ENCODE assay signal across 14 cellular contexts in the genomic region with DNA sequence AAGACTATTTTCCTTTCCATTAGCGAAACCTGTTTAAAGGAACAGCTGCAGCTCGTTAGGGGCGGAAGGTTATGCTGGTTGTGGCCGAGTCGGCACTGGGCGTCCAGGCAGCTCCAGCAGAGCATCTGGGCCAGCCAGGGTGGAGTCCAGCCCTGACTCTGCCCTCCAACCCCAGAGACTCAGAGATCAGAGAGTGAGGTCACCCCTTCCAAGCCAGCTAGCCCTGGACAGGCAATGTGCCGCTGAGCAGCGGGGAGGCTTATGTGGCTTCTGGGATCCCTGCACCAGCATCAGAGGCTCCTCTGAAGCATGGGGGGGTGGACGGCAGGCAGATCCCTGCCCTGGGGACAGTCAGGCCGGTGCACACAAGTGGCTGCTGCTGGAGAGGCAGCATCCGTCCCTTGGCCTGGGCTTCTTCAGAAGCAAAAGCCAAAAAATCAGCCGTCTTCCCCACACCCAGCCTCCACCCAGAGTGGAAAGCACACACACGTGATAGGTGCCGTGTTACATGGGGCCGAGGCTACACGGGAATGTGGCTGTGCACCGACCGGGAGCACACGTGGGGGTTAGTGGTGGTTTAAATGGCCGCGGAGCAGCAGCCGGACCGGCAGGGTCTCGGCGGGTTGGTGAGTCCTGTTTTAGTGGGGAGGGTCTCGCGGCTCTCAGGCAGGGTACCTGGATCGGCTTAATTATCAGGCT. TPM values are rescaled to one million over a fixed set of nuclear protein-coding genes. Genes with fewer than 3 reads are reported as not detected.
DNase-seq lines count a peak whose midpoint lies in the region; ATAC-seq and TF ChIP-seq lines count a peak whose summit lies in the region.
"Had no signal": no experiment of that assay in that cellular context is flagged by ENCODE, and none has a peak within 500 bp of the region (broad histone marks: within the 10 kb centered on the region; RNA-seq: fewer than 3 reads in every experiment).

No MANE protein-coding gene starts in this region.

- H3K9me3 Mint-ChIP-seq in natural killer cell (no peaks in the 10 kb centered on the region), nephron progenitor cell (no peaks in the 10 kb centered on the region)
- H3K9me3 Mint-ChIP-seq in natural killer cell treated with Interleukin-12 subunit alpha and Interleukin-12 subunit beta and Interleukin-15 and Interleukin-18, amount 100 ng/mL, for 72 hours, result no peaks in the 10 kb centered on the region
- H3K9me3 Mint-ChIP-seq in activated CD4-positive, alpha-beta T cell treated with anti-CD3 and anti-CD28 coated beads for 36 hours (ENCODE audit: low read depth), result no peaks in the 10 kb centered on the region
- H3K9me3 Mint-ChIP-seq: activated naive CD8-positive, alpha-beta T cell treated with anti-CD3 and anti-CD28 coated beads, Interleukin-2, amount 50 U/mL, for 24 hours; naive thymus-derived CD8-positive, alpha-beta T cell; T-helper 1 cell treated with Interleukin-12 subunit alpha and Interleukin-12 subunit beta and Interleukin-4 antibody, amounts not matched to agents 30 μg/mL and 1 μg/mL, for 36 hours had no signal

- TF ChIP-seq CTCF in natural killer cell (IDR thresholded peaks at IDR 0.05) (no peak), esophagus squamous epithelium (IDR thresholded peaks at IDR 0.05) (no peak), nephron progenitor cell (IDR thresholded peaks at IDR 0.05) (no peak)

- H3K4me1 ChIP-seq in esophagus squamous epithelium, result peaks cover 0 to 53% (median 14%) of the 10 kb centered on the region in 3 donors

- H3K27ac Mint-ChIP-seq in natural killer cell (peak overlapping the region; percentile 19 to 22), nephron progenitor cell (peak overlapping the region; percentile 44)
- H3K27ac Mint-ChIP-seq in natural killer cell treated with Interleukin-12 subunit alpha and Interleukin-12 subunit beta and Interleukin-15 and Interleukin-18, amount 100 ng/mL, for 72 hours, result no peak overlapping the region
- no peak overlapping the region for H3K27ac Mint-ChIP-seq in activated CD4-positive, alpha-beta T cell treated with anti-CD3 and anti-CD28 coated beads for 36 hours
- H3K27ac Mint-ChIP-seq: activated naive CD8-positive, alpha-beta T cell treated with anti-CD3 and anti-CD28 coated beads, Interleukin-2, amount 50 U/mL, for 24 hours; T-helper 1 cell treated with Interleukin-12 subunit alpha and Interleukin-12 subunit beta and Interleukin-4 antibody, amounts not matched to agents 30 μg/mL and 1 μg/mL, for 36 hours had no signal

- CTCF ChIA-PET in activated CD4-positive, alpha-beta T cell treated with anti-CD3 and anti-CD28 coated beads for 36 hours (lab: Charles Lee), result interaction anchor here (0.5 to 2.0 kb wide), 11 partner anchors 11 to 605 kb away, joined by 3 to 7 read pairs (median 4); no protein-coding TSS in a partner anchor

- H3K9me3 ChIP-seq in esophagus squamous epithelium, result no peaks in the 10 kb centered on the region
- H3K9me3 ChIP-seq: Peyer's patch, upper lobe of left lung had no signal

- no peaks in the 10 kb centered on the region for H3K27me3 ChIP-seq in esophagus squamous epithelium
- H3K27me3 ChIP-seq: Peyer's patch, upper lobe of left lung had no signal

- peaks cover 0 to 5% of the 10 kb centered on the region in 2 donors for H3K4me1 Mint-ChIP-seq in natural killer cell
- peaks cover 0 to 9% of the 10 kb centered on the region in 2 donors for H3K4me1 Mint-ChIP-seq in natural killer cell treated with Interleukin-12 subunit alpha and Interleukin-12 subunit beta and Interleukin-15 and Interleukin-18, amount 100 ng/mL, for 72 hours (ENCODE audit: low read depth in 2 of 2)
- H3K4me1 Mint-ChIP-seq in nephron progenitor cell, result peaks cover 33% of the 10 kb centered on the region
- peaks cover 15% of the 10 kb centered on the region for H3K4me1 Mint-ChIP-seq in activated CD4-positive, alpha-beta T cell treated with anti-CD3 and anti-CD28 coated beads for 36 hours

- no peaks in the 10 kb centered on the region for H3K36me3 Mint-ChIP-seq in natural killer cell
- H3K36me3 Mint-ChIP-seq in natural killer cell treated with Interleukin-12 subunit alpha and Interleukin-12 subunit beta and Interleukin-15 and Interleukin-18, amount 100 ng/mL, for 72 hours, result no peaks in the 10 kb centered on the region
- H3K36me3 Mint-ChIP-seq in nephron progenitor cell (ENCODE audit: low read depth), result peaks cover 23% of the 10 kb centered on the region
- peaks cover 39% of the 10 kb centered on the region for H3K36me3 Mint-ChIP-seq in activated CD4-positive, alpha-beta T cell treated with anti-CD3 and anti-CD28 coated beads for 36 hours (ENCODE audit: low read depth)

- peak overlapping the region in 3 of 4 donors; percentile 32 to 45 (median 45) for H3K27ac ChIP-seq in esophagus squamous epithelium
- H3K27ac ChIP-seq: upper lobe of left lung had no signal

- ATAC-seq in natural killer cell, result no peak
- ATAC-seq in natural killer cell treated with Interleukin-12 subunit alpha and Interleukin-12 subunit beta and Interleukin-15 and Interleukin-18, amount 100 ng/mL, for 72 hours, result no peak
- ATAC-seq in HG03108 (IDR thresholded peaks at IDR 0.05; ENCODE audit: unreplicated experiment), result no peak
- ATAC-seq in activated CD4-positive, alpha-beta T cell treated with anti-CD3 and anti-CD28 coated beads for 36 hours, result no peak

- WGBS in esophagus squamous epithelium, 2 donors, result 88 to 92% methylated on average over 9 to 15 of the region's 28 CpGs

- intact Hi-C loops in natural killer cell (cut with micrococcal nuclease) (loop anchor here (5.0 kb wide), 1 partner anchor 310 kb away; no protein-coding TSS in a partner anchor), esophagus squamous epithelium (cut with DNase I) (loop anchor here (5.0 kb wide), 1 partner anchor 315 kb away; no protein-coding TSS in a partner anchor)
- intact Hi-C loops in activated CD4-positive, alpha-beta T cell treated with anti-CD3 and anti-CD28 coated beads for 36 hours (cut with DNase I, micrococcal nuclease), result loop anchor here in 1 of 2 experiments (5.0 kb wide), 1 partner anchor 310 kb away; no protein-coding TSS in a partner anchor

- no peak for TF ChIP-seq POLR2A in esophagus squamous epithelium (IDR thresholded peaks at IDR 0.05)

- H3K4me3 Mint-ChIP-seq in natural killer cell, result no peak overlapping the region
- no peak overlapping the region for H3K4me3 Mint-ChIP-seq in natural killer cell treated with Interleukin-12 subunit alpha and Interleukin-12 subunit beta and Interleukin-15 and Interleukin-18, amount 100 ng/mL, for 72 hours
- no peak overlapping the region for H3K4me3 Mint-ChIP-seq in nephron progenitor cell
- H3K4me3 Mint-ChIP-seq in activated CD4-positive, alpha-beta T cell treated with anti-CD3 and anti-CD28 coated beads for 36 hours, result no peak overlapping the region
- H3K4me3 Mint-ChIP-seq: activated naive CD8-positive, alpha-beta T cell treated with anti-CD3 and anti-CD28 coated beads, Interleukin-2, amount 50 U/mL, for 24 hours; T-helper 1 cell treated with Interleukin-12 subunit alpha and Interleukin-12 subunit beta and Interleukin-4 antibody, amounts not matched to agents 30 μg/mL and 1 μg/mL, for 36 hours had no signal

- peaks cover 15 to 81% (median 27%) of the 10 kb centered on the region in 3 donors for H3K36me3 ChIP-seq in esophagus squamous epithelium

- POLR2A ChIA-PET in activated CD4-positive, alpha-beta T cell treated with anti-CD3 and anti-CD28 coated beads for 36 hours (lab: Charles Lee), result interaction anchor here (0.6 kb wide), 1 partner anchor 12 kb away, joined by 3 read pairs; no protein-coding TSS in a partner anchor

- H3K27me3 Mint-ChIP-seq in natural killer cell (ENCODE audit: low read depth in 2 of 2) (no peaks in the 10 kb centered on the region), nephron progenitor cell (ENCODE audit: low read depth, poor library complexity) (no peaks in the 10 kb centered on the region)
- no peaks in the 10 kb centered on the region for H3K27me3 Mint-ChIP-seq in natural killer cell treated with Interleukin-12 subunit alpha and Interleukin-12 subunit beta and Interleukin-15 and Interleukin-18, amount 100 ng/mL, for 72 hours
- H3K27me3 Mint-ChIP-seq in activated CD4-positive, alpha-beta T cell treated with anti-CD3 and anti-CD28 coated beads for 36 hours, result no peaks in the 10 kb centered on the region
- H3K27me3 Mint-ChIP-seq: activated naive CD8-positive, alpha-beta T cell treated with anti-CD3 and anti-CD28 coated beads, Interleukin-2, amount 50 U/mL, for 24 hours; naive thymus-derived CD8-positive, alpha-beta T cell had no signal

- DNase-seq in natural killer cell, result no peak
- no peak for DNase-seq in natural killer cell treated with Interleukin-12 subunit alpha and Interleukin-12 subunit beta and Interleukin-15 and Interleukin-18, amount 100 ng/mL, for 72 hours (ENCODE audit: low spot score)
- DNase-seq in esophagus squamous epithelium (lab: John Stamatoyannopoulos, UW), result no peak
- no peak for DNase-seq in nephron progenitor cell
- no peak for DNase-seq in T-helper 1 cell
- DNase-seq in activated CD4-positive, alpha-beta T cell treated with anti-CD3 and anti-CD28 coated beads for 36 hours, result no peak
- DNase-seq in epidermal melanocyte (ENCODE audit: insufficient read length, low spot score), result no peak
- DNase-seq: NCI-H2029 treated with DMSO at 0.1 percent for 48 hours had no signal

- no peak overlapping the region for H3K4me3 ChIP-seq in esophagus squamous epithelium
- H3K4me3 ChIP-seq: Peyer's patch, upper lobe of left lung had no signal

RNA-seq across cellular contexts. Expression of a gene that starts 30.1 kb away (rescaled TPM):
- total RNA-seq in natural killer cell (1 to 10 TPM; 5.8 to 8.5 (median 7.6) TPM), esophagus squamous epithelium (10 to 100 TPM in 2 of 4 donors, 1 to 10 TPM in 2; 6.8 to 14.3 (median 10.3) TPM)
- 10 to 100 TPM; 10.0 to 14.9 TPM for total RNA-seq in natural killer cell treated with Interleukin-12 subunit alpha and Interleukin-12 subunit beta and Interleukin-15 and Interleukin-18, amount 100 ng/mL, for 72 hours
- 1 to 10 TPM; 5.9 to 6.5 TPM for total RNA-seq in activated CD4-positive, alpha-beta T cell treated with anti-CD3 and anti-CD28 coated beads for 36 hours

RNA-seq across cellular contexts. Expression of a gene that starts 30.3 kb away (rescaled TPM):
- 10 to 100 TPM; 25.5 to 31.9 (median 28.9) TPM for total RNA-seq in natural killer cell
- 10 to 100 TPM; 29.6 to 37.7 TPM for total RNA-seq in natural killer cell treated with Interleukin-12 subunit alpha and Interleukin-12 subunit beta and Interleukin-15 and Interleukin-18, amount 100 ng/mL, for 72 hours
- total RNA-seq in esophagus squamous epithelium, result 10 to 100 TPM; 57.7 to 93.4 (median 70.3) TPM
- 10 to 100 TPM; 41.3 to 43.0 TPM for total RNA-seq in activated CD4-positive, alpha-beta T cell treated with anti-CD3 and anti-CD28 coated beads for 36 hours

RNA-seq across cellular contexts. Expression of a gene that starts 53.7 kb away (rescaled TPM):
- total RNA-seq in natural killer cell, result 1 to 10 TPM; 1.1 to 2.0 (median 1.5) TPM
- 1 to 10 TPM in 1 of 2 donors, under 1 TPM in 1; 0.43 to 2.0 TPM for total RNA-seq in natural killer cell treated with Interleukin-12 subunit alpha and Interleukin-12 subunit beta and Interleukin-15 and Interleukin-18, amount 100 ng/mL, for 72 hours
- 1 to 10 TPM in 3 of 4 donors, under 1 TPM in 1; 0.50 to 2.4 (median 2.0) TPM for total RNA-seq in esophagus squamous epithelium
- under 1 TPM; 0.39 to 0.60 TPM for total RNA-seq in activated CD4-positive, alpha-beta T cell treated with anti-CD3 and anti-CD28 coated beads for 36 hours

Comparison
In these comparisons a context has a peak if more than half of its experiments do, and no peak if none do; other contexts are left out.
1. H3K27ac Mint-ChIP-seq: peak in natural killer cell (2 of 2) and nephron progenitor cell (single experiment); none in natural killer cell treated with Interleukin-12 subunit alpha and Interleukin-12 subunit beta and Interleukin-15 and Interleukin-18, amount 100 ng/mL, for 72 hours (0 of 2) and activated CD4-positive, alpha-beta T cell treated with anti-CD3 and anti-CD28 coated beads for 36 hours (single experiment).